9 cellular contexts compared by ENCODE assay signal in the genomic region with DNA sequence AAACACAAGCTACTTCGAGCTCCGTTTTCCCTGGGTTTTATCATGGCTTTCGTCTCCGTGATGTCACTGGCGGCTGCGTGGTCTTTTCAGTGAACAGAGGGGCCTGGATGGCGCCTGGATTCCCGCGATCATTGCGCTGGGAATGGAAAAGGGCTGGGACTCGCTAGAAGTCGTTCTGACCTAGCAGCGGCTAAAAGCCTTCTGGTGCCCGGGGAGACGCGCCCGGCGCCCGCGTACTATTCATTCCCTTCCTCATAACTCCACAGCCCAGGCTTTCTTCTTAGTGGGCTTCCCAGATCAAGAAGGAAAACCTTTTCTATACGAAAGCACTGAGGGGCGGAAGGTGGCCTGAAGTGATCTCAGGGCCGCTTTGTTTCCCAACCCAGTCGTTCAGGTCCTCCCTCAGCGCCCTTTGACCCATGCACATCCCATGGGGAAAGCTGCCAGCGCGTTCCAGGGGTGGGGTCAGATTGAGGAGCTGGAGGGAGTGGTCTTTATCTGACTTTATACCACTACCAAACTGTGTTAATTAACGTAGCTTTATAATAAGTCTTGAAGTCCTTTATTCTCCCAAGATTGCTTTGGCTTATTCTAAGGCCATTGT.
DNase-seq lines count a peak whose midpoint lies in the region; ATAC-seq and TF ChIP-seq lines count a peak whose summit lies in the region.
"Had no signal": no experiment of that assay in that cellular context is flagged by ENCODE, and none has a peak within 500 bp of the region (broad histone marks: within the 10 kb centered on the region; RNA-seq: fewer than 3 reads in every experiment).

No MANE protein-coding gene starts in this region.

- intact Hi-C loops in activated CD4-positive, alpha-beta T cell treated with anti-CD3 and anti-CD28 coated beads for 36 hours (cut with DNase I, micrococcal nuclease): loop anchor here (5.0 kb wide), 2 partner anchors 95 to 340 kb away; a partner anchor contains a TSS
- intact Hi-C loops in activated B cell treated with CpG ODN at 0.5 μM for 24 hours (cut with micrococcal nuclease): loop anchor here (5.0 to 10.0 kb wide), 3 partner anchors 210 to 1122 kb away; a partner anchor contains a TSS

- no peaks in the 10 kb centered on the region for H3K27me3 ChIP-seq in hepatocyte
- H3K27me3 ChIP-seq: breast epithelium had no signal

- H3K36me3 Mint-ChIP-seq in activated CD4-positive, alpha-beta T cell treated with anti-CD3 and anti-CD28 coated beads for 36 hours (ENCODE audit: low read depth): peaks cover 4% of the 10 kb centered on the region
- peaks cover 10% of the 10 kb centered on the region for H3K36me3 Mint-ChIP-seq in activated B cell treated with CpG ODN at 0.5 μM for 24 hours (ENCODE audit: low read depth)
- H3K36me3 Mint-ChIP-seq in progenitor cell of endocrine pancreas (ENCODE audit: insufficient read depth): no peaks in the 10 kb centered on the region

- CTCF ChIA-PET in activated CD4-positive, alpha-beta T cell treated with anti-CD3 and anti-CD28 coated beads for 36 hours (lab: Charles Lee): interaction anchor here (0.6 to 2.7 kb wide), 12 partner anchors 12 to 154 kb away, joined by 3 to 10 read pairs (median 4); no protein-coding TSS in a partner anchor
- CTCF ChIA-PET in activated B cell treated with CpG ODN at 0.5 μM for 24 hours (lab: Charles Lee): interaction anchor here (1.0 to 2.7 kb wide), 4 partner anchors 12 to 341 kb away, joined by 3 to 8 read pairs (median 4); a partner anchor contains a TSS

- H3K9me3 Mint-ChIP-seq in activated CD4-positive, alpha-beta T cell treated with anti-CD3 and anti-CD28 coated beads for 36 hours (ENCODE audit: low read depth): no peaks in the 10 kb centered on the region
- no peaks in the 10 kb centered on the region for H3K9me3 Mint-ChIP-seq in activated B cell treated with CpG ODN at 0.5 μM for 24 hours
- H3K9me3 Mint-ChIP-seq in progenitor cell of endocrine pancreas (ENCODE audit: low read depth): no peaks in the 10 kb centered on the region

- H3K27me3 Mint-ChIP-seq in activated CD4-positive, alpha-beta T cell treated with anti-CD3 and anti-CD28 coated beads for 36 hours: no peaks in the 10 kb centered on the region
- H3K27me3 Mint-ChIP-seq in activated B cell treated with CpG ODN at 0.5 μM for 24 hours (no peaks in the 10 kb centered on the region), progenitor cell of endocrine pancreas (no peaks in the 10 kb centered on the region)

- DNase-seq in activated CD4-positive, alpha-beta T cell treated with anti-CD3 and anti-CD28 coated beads for 36 hours: no peak
- DNase-seq in activated CD4-positive, alpha-beta T cell treated with anti-CD3 and anti-CD28 coated beads for 1 hour: no peak
- DNase-seq in activated B cell treated with CpG ODN at 0.5 μM for 24 hours: no peak
- peak; percentile 15 for DNase-seq in hepatocyte (ENCODE audit: low spot score)
- DNase-seq in progenitor cell of endocrine pancreas (ENCODE audit: low spot score, unreplicated experiment): no peak
- DNase-seq in NCI-H2171 treated with DMSO at 0.1 percent for 48 hours (lab: John Stamatoyannopoulos, UW): no peak

- no peak overlapping the region for H3K4me2 ChIP-seq in hepatocyte

- H4K20me1 ChIP-seq in hepatocyte (ENCODE audit: insufficient read depth, poor library complexity, severe bottlenecking): no peaks in the 10 kb centered on the region

- H3K27ac ChIP-seq in hepatocyte: no peak overlapping the region

- H3K9me2 ChIP-seq in hepatocyte (replicated peaks; ENCODE audit: insufficient read depth): no peaks in the 10 kb centered on the region

- peak overlapping the region; percentile 32 for H3K4me3 Mint-ChIP-seq in activated CD4-positive, alpha-beta T cell treated with anti-CD3 and anti-CD28 coated beads for 36 hours
- peak overlapping the region; percentile 66 for H3K4me3 Mint-ChIP-seq in activated B cell treated with CpG ODN at 0.5 μM for 24 hours
- peak overlapping the region; percentile 68 for H3K4me3 Mint-ChIP-seq in progenitor cell of endocrine pancreas (ENCODE audit: low read depth)

- peaks cover 10% of the 10 kb centered on the region for H3K4me1 ChIP-seq in hepatocyte (ENCODE audit: insufficient read depth)

- H3K9me3 ChIP-seq in hepatocyte (ENCODE audit: low read depth): no peaks in the 10 kb centered on the region
- H3K9me3 ChIP-seq: breast epithelium had no signal

- WGBS in hepatocyte (ENCODE audit: low lambda C conversion rate, missing lambda C conversion rate): 79% methylated on average over 25 of the region's 28 CpGs

- no peak overlapping the region for H3K4me3 ChIP-seq in hepatocyte

- H3K27ac Mint-ChIP-seq in activated CD4-positive, alpha-beta T cell treated with anti-CD3 and anti-CD28 coated beads for 36 hours: peak overlapping the region; percentile 76
- H3K27ac Mint-ChIP-seq in activated B cell treated with CpG ODN at 0.5 μM for 24 hours (peak overlapping the region; percentile 69), progenitor cell of endocrine pancreas (peak overlapping the region; percentile 93)

- POLR2A ChIA-PET in activated CD4-positive, alpha-beta T cell treated with anti-CD3 and anti-CD28 coated beads for 36 hours (lab: Charles Lee): no interaction called here
- POLR2A ChIA-PET in activated B cell treated with CpG ODN at 0.5 μM for 24 hours (lab: Charles Lee): interaction anchor here (1.1 to 2.8 kb wide), 9 partner anchors 11 to 210 kb away, joined by 3 to 26 read pairs (median 6); a partner anchor contains a TSS

- no peaks in the 10 kb centered on the region for H3K36me3 ChIP-seq in hepatocyte (replicated peaks; ENCODE audit: insufficient read depth, low read depth)
- H3K36me3 ChIP-seq: breast epithelium had no signal

- H2AFZ ChIP-seq in hepatocyte: no peak overlapping the region

- TF ChIP-seq CTCF in activated B cell treated with CpG ODN at 0.5 μM for 24 hours (IDR thresholded peaks at IDR 0.05) (no peak), hepatocyte (IDR thresholded peaks at IDR 0.05; ENCODE audit: poor library complexity) (no peak), progenitor cell of endocrine pancreas (IDR thresholded peaks at IDR 0.05; ENCODE audit: unreplicated experiment) (no peak)

- peaks cover 20% of the 10 kb centered on the region for H3K4me1 Mint-ChIP-seq in activated CD4-positive, alpha-beta T cell treated with anti-CD3 and anti-CD28 coated beads for 36 hours
- H3K4me1 Mint-ChIP-seq in activated B cell treated with CpG ODN at 0.5 μM for 24 hours: peaks cover 24% of the 10 kb centered on the region
- peaks cover 10% of the 10 kb centered on the region for H3K4me1 Mint-ChIP-seq in progenitor cell of endocrine pancreas (ENCODE audit: low read depth)

- no peak for ATAC-seq in activated CD4-positive, alpha-beta T cell treated with anti-CD3 and anti-CD28 coated beads for 36 hours
- ATAC-seq in activated B cell treated with CpG ODN at 0.5 μM for 24 hours (ENCODE audit: low read depth): no peak
- no peak for ATAC-seq in GM21528 (IDR thresholded peaks at IDR 0.05; ENCODE audit: low FRiP score, unreplicated experiment)
- ATAC-seq in GM21723 (IDR thresholded peaks at IDR 0.05; ENCODE audit: unreplicated experiment): no peak

- peaks cover 34% of the 10 kb centered on the region for H3K79me2 ChIP-seq in hepatocyte
